In the genomic region with DNA sequence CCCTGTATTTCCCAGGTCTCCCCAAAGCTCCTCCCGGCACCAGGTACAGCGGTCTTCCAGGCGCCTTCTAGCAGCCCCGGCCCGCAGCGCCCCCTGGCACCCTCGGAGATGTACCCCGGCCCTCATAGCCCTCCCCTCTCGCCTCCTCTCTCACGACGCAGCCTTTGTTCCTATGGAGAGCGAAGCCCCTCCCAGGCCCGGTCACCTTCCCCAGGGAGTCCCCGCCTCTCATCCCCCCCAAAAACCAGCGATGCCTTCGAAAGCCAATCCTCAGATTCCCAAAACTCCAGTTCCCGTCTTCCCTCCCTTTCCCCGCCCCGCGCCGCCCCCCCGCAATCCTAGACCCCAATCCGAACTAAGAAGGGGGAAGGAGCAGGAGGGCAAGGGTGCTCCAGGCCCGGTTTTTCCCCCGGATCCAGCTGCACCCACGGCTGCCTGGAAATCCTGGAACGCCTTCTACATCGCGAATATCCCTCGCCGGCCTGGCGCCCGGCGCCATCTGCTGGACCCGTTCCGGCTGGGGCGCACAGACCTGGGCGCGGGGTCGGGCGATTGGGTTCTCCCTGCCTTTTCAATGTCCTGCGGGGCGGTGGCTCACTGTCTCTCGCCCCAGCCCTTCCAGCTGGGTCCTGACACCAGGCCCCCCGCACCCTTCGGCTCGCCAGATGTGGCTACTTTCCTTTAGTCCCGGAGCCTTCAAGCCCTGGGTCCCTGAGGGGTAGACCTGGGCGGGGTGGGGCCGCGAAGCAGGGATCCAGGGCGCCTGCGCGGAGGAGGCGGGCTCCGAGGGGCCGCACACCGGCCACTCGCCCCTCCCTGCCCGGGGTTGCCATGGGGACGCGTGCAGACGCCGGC, we compare ENCODE assay signal across 8 cellular contexts. TPM values are rescaled to one million over a fixed set of nuclear protein-coding genes. Genes with fewer than 3 reads are reported as not detected.
DNase-seq lines count a peak whose midpoint lies in the region; ATAC-seq lines count a peak whose summit lies in the region.

A gene with protein sequence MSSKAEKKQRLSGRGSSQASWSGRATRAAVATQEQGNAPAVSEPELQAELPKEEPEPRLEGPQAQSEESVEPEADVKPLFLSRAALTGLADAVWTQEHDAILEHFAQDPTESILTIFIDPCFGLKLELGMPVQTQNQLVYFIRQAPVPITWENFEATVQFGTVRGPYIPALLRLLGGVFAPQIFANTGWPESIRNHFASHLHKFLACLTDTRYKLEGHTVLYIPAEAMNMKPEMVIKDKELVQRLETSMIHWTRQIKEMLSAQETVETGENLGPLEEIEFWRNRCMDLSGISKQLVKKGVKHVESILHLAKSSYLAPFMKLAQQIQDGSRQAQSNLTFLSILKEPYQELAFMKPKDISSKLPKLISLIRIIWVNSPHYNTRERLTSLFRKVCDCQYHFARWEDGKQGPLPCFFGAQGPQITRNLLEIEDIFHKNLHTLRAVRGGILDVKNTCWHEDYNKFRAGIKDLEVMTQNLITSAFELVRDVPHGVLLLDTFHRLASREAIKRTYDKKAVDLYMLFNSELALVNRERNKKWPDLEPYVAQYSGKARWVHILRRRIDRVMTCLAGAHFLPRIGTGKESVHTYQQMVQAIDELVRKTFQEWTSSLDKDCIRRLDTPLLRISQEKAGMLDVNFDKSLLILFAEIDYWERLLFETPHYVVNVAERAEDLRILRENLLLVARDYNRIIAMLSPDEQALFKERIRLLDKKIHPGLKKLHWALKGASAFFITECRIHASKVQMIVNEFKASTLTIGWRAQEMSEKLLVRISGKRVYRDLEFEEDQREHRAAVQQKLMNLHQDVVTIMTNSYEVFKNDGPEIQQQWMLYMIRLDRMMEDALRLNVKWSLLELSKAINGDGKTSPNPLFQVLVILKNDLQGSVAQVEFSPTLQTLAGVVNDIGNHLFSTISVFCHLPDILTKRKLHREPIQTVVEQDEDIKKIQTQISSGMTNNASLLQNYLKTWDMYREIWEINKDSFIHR (N-terminal part only) (plus strand): TSS at position 844 of the 855 bp plus-strand sequence. CDS start 1,991 bp downstream, outside the sequence.

- ATAC-seq in GM18519 (IDR thresholded peaks at IDR 0.05; ENCODE audit: low FRiP score, unreplicated experiment) (no peak), GM18511 (IDR thresholded peaks at IDR 0.05; ENCODE audit: unreplicated experiment) (no peak)

- DNase-seq in EL (peak; percentile 95), LoVo (ENCODE audit: low spot score) (peak; percentile 88), SHP77 (lab: John Stamatoyannopoulos, UW) (peak; percentile 94 to 97), brain pericyte (ENCODE audit: low read depth, low spot score) (peak; percentile 81), iPS DF 19.7 (ENCODE audit: low read depth, low spot score) (peak; percentile 91), renal cortical epithelial cell (ENCODE audit: low read depth) (peak; percentile 67)

RNA-seq across cellular contexts. Expression of the gene that starts here (rescaled TPM):
- 0.15 TPM in 1 of 2 replicates, not detected in the other for total RNA-seq in renal cortical epithelial cell

Comparison
In these comparisons a context has a peak if more than half of its experiments do, and no peak if none do; other contexts are left out.
1. Peak in DNase-seq in renal cortical epithelial cell; RNA of the gene not detected or under 1 TPM.